In genomic region chr16:13229039-13229438, GRCh38 we compare ENCODE assay signal across 7 cellular contexts.
"Had no signal": no experiment of that assay in that cellular context is flagged by ENCODE, and none has a peak within 500 bp of the region (broad histone marks: within the 10 kb centered on the region; RNA-seq: fewer than 3 reads in every experiment).

No MANE protein-coding gene starts in this region.

- H3K4me2 ChIP-seq: GM23338 had no signal

- ATAC-seq: GM23338, K562 had no signal

- H3K27ac Mint-ChIP-seq: GM23338 had no signal

- DNase-seq: H7, HCEC 1CT, IMR-90, KG1 had no signal

- H3K27ac ChIP-seq: HL-60 had no signal

- H3K4me3 ChIP-seq: GM23338, K562 had no signal

- H3K4me3 Mint-ChIP-seq: GM23338 had no signal
